ENCODE assay signal across 1 cellular context in genomic region chr19:36849701-36850645, GRCh38.
TF ChIP-seq lines count a peak whose summit lies in the region.

No MANE protein-coding gene starts in this region.

TF ChIP-seq in GM23338, 12 proteins besides CTCF, POLR2A, EP300 and RAD21 (continued from another document):
- TF ChIP-seq ZNF462 (CRISPR knock-in tag; IDR thresholded peaks at IDR 0.05) (no peak), EZH2phosphoT487 (IDR thresholded peaks at IDR 0.05; ENCODE audit: unreplicated experiment) (no peak), ETS1 (IDR thresholded peaks at IDR 0.05) (peak; percentile 82)
